Comparison of ENCODE assay signal across 30 cellular contexts in genomic region chr1:2948751-2949680, GRCh38.
A peak's percentile ranks its signal among the peaks of the same experiment; 100 is the strongest.
DNase-seq lines count a peak whose midpoint lies in the region; ATAC-seq, FAIRE-seq and TF ChIP-seq lines count a peak whose summit lies in the region.
"Had no signal": no experiment of that assay in that cellular context is flagged by ENCODE, and none has a peak within 500 bp of the region (broad histone marks: within the 10 kb centered on the region; RNA-seq: fewer than 3 reads in every experiment).

No MANE protein-coding gene starts in this region.

- no peak overlapping the region for H3K27ac ChIP-seq in kidney (ENCODE audit: low read depth in 2 of 2, low read length in 2 of 2)
- H3K27ac ChIP-seq in aorta (ENCODE audit: low read depth in 1 of 2, low read length in 2 of 2), result no peak overlapping the region
- no peak overlapping the region for H3K27ac ChIP-seq in effector memory CD4-positive, alpha-beta T cell (ENCODE audit: insufficient read depth, low read length, poor library complexity, severe bottlenecking)
- H3K27ac ChIP-seq: adrenal gland, breast epithelium, coronary artery, esophagus muscularis mucosa, foreskin keratinocyte, hepatocyte, neural progenitor cell, SJCRH30 had no signal

- H3K36me3 ChIP-seq in kidney (ENCODE audit: control insufficient read depth in 1 of 2, insufficient read depth in 2 of 2, low read length in 2 of 2) (no peaks in the 10 kb centered on the region), aorta (ENCODE audit: control insufficient read depth in 1 of 2, insufficient read depth in 2 of 2, low read length in 1 of 2) (no peaks in the 10 kb centered on the region)
- no peaks in the 10 kb centered on the region for H3K36me3 ChIP-seq in effector memory CD4-positive, alpha-beta T cell (ENCODE audit: control insufficient read depth, insufficient read depth, low read length)
- H3K36me3 ChIP-seq: adrenal gland, BE2C, breast epithelium, esophagus muscularis mucosa, HAP-1, neural progenitor cell, SJCRH30 had no signal

- H3K9ac ChIP-seq in kidney (ENCODE audit: low read length in 2 of 2), result no peak overlapping the region
- H3K9ac ChIP-seq: neural progenitor cell had no signal

- WGBS in aorta, 2 donors, result 68 to 78% methylated on average over 24 to 28 of the region's 31 CpGs

- H3K4me1 Mint-ChIP-seq in natural killer cell treated with Interleukin-12 subunit alpha and Interleukin-12 subunit beta and Interleukin-15 and Interleukin-18, amount 100 ng/mL, for 72 hours (ENCODE audit: low read depth in 2 of 2), result no peaks in the 10 kb centered on the region
- peaks cover 0 to 5% of the 10 kb centered on the region in 2 donors for H3K4me1 Mint-ChIP-seq in natural killer cell
- H3K4me1 Mint-ChIP-seq: activated CD4-positive, alpha-beta T cell treated with anti-CD3 and anti-CD28 coated beads, Interleukin-2, amount 10 ng/mL, durations not matched to agents 7 days and 5 days; WTC11 had no signal

- H3K9me3 Mint-ChIP-seq in natural killer cell treated with Interleukin-12 subunit alpha and Interleukin-12 subunit beta and Interleukin-15 and Interleukin-18, amount 100 ng/mL, for 72 hours, result peaks cover 3% of the 10 kb centered on the region
- H3K9me3 Mint-ChIP-seq in natural killer cell, result peaks cover 2 to 8% of the 10 kb centered on the region in 2 donors

- peak in 1 of 2 donors; percentile 43 for ATAC-seq in natural killer cell treated with Interleukin-12 subunit alpha and Interleukin-12 subunit beta and Interleukin-15 and Interleukin-18, amount 100 ng/mL, for 72 hours
- no peak for ATAC-seq in natural killer cell
- ATAC-seq in aorta (ENCODE audit: low FRiP score), result no peak
- ATAC-seq: activated T-cell treated with anti-CD3 and anti-CD28 coated beads, Interleukin-2, amount 50 U/mL, for 4 hours; foreskin keratinocyte; Panc1; WTC11 had no signal

- peak; percentile 54 for DNase-seq in natural killer cell treated with Interleukin-12 subunit alpha and Interleukin-12 subunit beta and Interleukin-15 and Interleukin-18, amount 100 ng/mL, for 72 hours (ENCODE audit: low spot score)
- DNase-seq in natural killer cell, result no peak
- peak; percentile 42 for DNase-seq in kidney
- peak; percentile 80 for DNase-seq in pons (ENCODE audit: low spot score)
- DNase-seq in aorta, result peak; percentile 33 to 70
- no peak for DNase-seq in NCI-H69 (lab: John Stamatoyannopoulos, UW)
- DNase-seq in effector memory CD4-positive, alpha-beta T cell, result no peak
- DNase-seq in activated T-cell treated with anti-CD3 and anti-CD28 coated beads, Interleukin-2, amount 50 U/mL, for 48 hours, result no peak
- DNase-seq: activated CD4-positive, alpha-beta T cell treated with anti-CD3 and anti-CD28 coated beads, Interleukin-2, amount 10 ng/mL, durations not matched to agents 7 days and 5 days; activated naive CD4-positive, alpha-beta T cell; activated T-cell treated with anti-CD3 and anti-CD28 coated beads, Interleukin-2, amount 50 U/mL, for 4 hours; BE2C; foreskin keratinocyte; GF-D8; immature natural killer cell; NCI-H1105; NCI-H2029 treated with DMSO at 0.1 percent for 48 hours; NCI-H2227 treated with DMSO at 0.1 percent for 48 hours; stimulated activated CD4-positive, alpha-beta T cell treated with anti-CD3 and anti-CD28 coated beads, Interleukin-2, amount 100 ng/mL, for 24 hours had no signal

- intact Hi-C loops in natural killer cell (cut with micrococcal nuclease), result no loop called here
- intact Hi-C loops in kidney (cut with DNase I), result no loop called here
- intact Hi-C loops in aorta (cut with DNase I), result no loop called here

- H3K9me3 ChIP-seq in kidney (ENCODE audit: control insufficient read depth in 1 of 2, low read length in 2 of 2) (peaks cover 0 to 5% of the 10 kb centered on the region in 2 donors), aorta (ENCODE audit: control insufficient read depth, low read length) (no peaks in the 10 kb centered on the region)
- H3K9me3 ChIP-seq in effector memory CD4-positive, alpha-beta T cell (ENCODE audit: control insufficient read depth, low read length), result no peaks in the 10 kb centered on the region
- H3K9me3 ChIP-seq: BE2C, HAP-1 had no signal

- H3K4me3 ChIP-seq in kidney (ENCODE audit: low read length in 2 of 2) (no peak overlapping the region), aorta (ENCODE audit: low read length in 2 of 2) (no peak overlapping the region)
- no peak overlapping the region for H3K4me3 ChIP-seq in effector memory CD4-positive, alpha-beta T cell (ENCODE audit: insufficient read depth, low read depth, low read length, poor library complexity, severe bottlenecking)
- H3K4me3 ChIP-seq: adrenal gland, breast epithelium, coronary artery, esophagus muscularis mucosa, HAP-1, hepatocyte, neural progenitor cell, SJCRH30, smooth muscle cell had no signal

- H3K4me3 Mint-ChIP-seq in natural killer cell treated with Interleukin-12 subunit alpha and Interleukin-12 subunit beta and Interleukin-15 and Interleukin-18, amount 100 ng/mL, for 72 hours, result no peak overlapping the region
- H3K4me3 Mint-ChIP-seq in natural killer cell, result no peak overlapping the region
- H3K4me3 Mint-ChIP-seq: activated CD4-positive, alpha-beta T cell treated with anti-CD3 and anti-CD28 coated beads, Interleukin-2, amount 10 ng/mL, durations not matched to agents 7 days and 5 days; activated T-cell treated with anti-CD3 and anti-CD28 coated beads, Interleukin-2, amount 50 U/mL, for 4 hours; immature natural killer cell; neural progenitor cell; WTC11 had no signal

- no peak for FAIRE-seq in kidney (lab: Jason Lieb, UNC)

- peaks cover 0 to 6% of the 10 kb centered on the region in 2 donors for H3K27me3 Mint-ChIP-seq in natural killer cell treated with Interleukin-12 subunit alpha and Interleukin-12 subunit beta and Interleukin-15 and Interleukin-18, amount 100 ng/mL, for 72 hours
- H3K27me3 Mint-ChIP-seq in natural killer cell (ENCODE audit: low read depth in 2 of 2), result no peaks in the 10 kb centered on the region

- no peaks in the 10 kb centered on the region for H3K4me1 ChIP-seq in kidney (ENCODE audit: control insufficient read depth in 1 of 2, insufficient read depth in 1 of 2, low read depth in 1 of 2, low read length in 2 of 2)
- H3K4me1 ChIP-seq in aorta (ENCODE audit: control insufficient read depth in 1 of 2, insufficient read depth in 2 of 2, low read length in 2 of 2), result no peaks in the 10 kb centered on the region
- no peaks in the 10 kb centered on the region for H3K4me1 ChIP-seq in effector memory CD4-positive, alpha-beta T cell (ENCODE audit: control insufficient read depth, insufficient read depth, low read length, poor library complexity, severe bottlenecking)
- H3K4me1 ChIP-seq: adrenal gland, BE2C, breast epithelium, esophagus muscularis mucosa, foreskin keratinocyte, HAP-1, neural progenitor cell, SJCRH30 had no signal

- TF ChIP-seq CTCF in natural killer cell (IDR thresholded peaks at IDR 0.05), result no peak
- no peak for TF ChIP-seq CTCF in kidney (IDR thresholded peaks at IDR 0.05; ENCODE audit: borderline replicate concordance, extremely low read depth, insufficient read depth)

- H3K27ac Mint-ChIP-seq in natural killer cell treated with Interleukin-12 subunit alpha and Interleukin-12 subunit beta and Interleukin-15 and Interleukin-18, amount 100 ng/mL, for 72 hours, result no peak overlapping the region
- no peak overlapping the region for H3K27ac Mint-ChIP-seq in natural killer cell
- H3K27ac Mint-ChIP-seq: activated CD4-positive, alpha-beta T cell treated with anti-CD3 and anti-CD28 coated beads, Interleukin-2, amount 10 ng/mL, durations not matched to agents 7 days and 5 days; immature natural killer cell; neural progenitor cell; WTC11 had no signal

- no peaks in the 10 kb centered on the region for H3K36me3 Mint-ChIP-seq in natural killer cell treated with Interleukin-12 subunit alpha and Interleukin-12 subunit beta and Interleukin-15 and Interleukin-18, amount 100 ng/mL, for 72 hours
- H3K36me3 Mint-ChIP-seq in natural killer cell, result no peaks in the 10 kb centered on the region
- H3K36me3 Mint-ChIP-seq: immature natural killer cell, neural progenitor cell had no signal

- no peaks in the 10 kb centered on the region for H3K27me3 ChIP-seq in aorta (ENCODE audit: control insufficient read depth in 1 of 2, insufficient read depth in 2 of 2, low read length in 1 of 2)
- peaks cover 4% of the 10 kb centered on the region for H3K27me3 ChIP-seq in effector memory CD4-positive, alpha-beta T cell (replicated peaks; ENCODE audit: control insufficient read depth, insufficient read depth, low read length, poor library complexity, severe bottlenecking)
- H3K27me3 ChIP-seq: foreskin keratinocyte, hepatocyte, neural progenitor cell had no signal

Comparison
In these comparisons a context has a peak if more than half of its experiments do, and no peak if none do; other contexts are left out.
1. DNase-seq: peak in natural killer cell treated with Interleukin-12 subunit alpha and Interleukin-12 subunit beta and Interleukin-15 and Interleukin-18, amount 100 ng/mL, for 72 hours (single experiment), kidney (single experiment), pons (single experiment) and aorta (2 of 2); none in natural killer cell (single experiment), NCI-H69 (single experiment), effector memory CD4-positive, alpha-beta T cell (0 of 3) and activated T-cell treated with anti-CD3 and anti-CD28 coated beads, Interleukin-2, amount 50 U/mL, for 48 hours (0 of 2).